In the genomic region with DNA sequence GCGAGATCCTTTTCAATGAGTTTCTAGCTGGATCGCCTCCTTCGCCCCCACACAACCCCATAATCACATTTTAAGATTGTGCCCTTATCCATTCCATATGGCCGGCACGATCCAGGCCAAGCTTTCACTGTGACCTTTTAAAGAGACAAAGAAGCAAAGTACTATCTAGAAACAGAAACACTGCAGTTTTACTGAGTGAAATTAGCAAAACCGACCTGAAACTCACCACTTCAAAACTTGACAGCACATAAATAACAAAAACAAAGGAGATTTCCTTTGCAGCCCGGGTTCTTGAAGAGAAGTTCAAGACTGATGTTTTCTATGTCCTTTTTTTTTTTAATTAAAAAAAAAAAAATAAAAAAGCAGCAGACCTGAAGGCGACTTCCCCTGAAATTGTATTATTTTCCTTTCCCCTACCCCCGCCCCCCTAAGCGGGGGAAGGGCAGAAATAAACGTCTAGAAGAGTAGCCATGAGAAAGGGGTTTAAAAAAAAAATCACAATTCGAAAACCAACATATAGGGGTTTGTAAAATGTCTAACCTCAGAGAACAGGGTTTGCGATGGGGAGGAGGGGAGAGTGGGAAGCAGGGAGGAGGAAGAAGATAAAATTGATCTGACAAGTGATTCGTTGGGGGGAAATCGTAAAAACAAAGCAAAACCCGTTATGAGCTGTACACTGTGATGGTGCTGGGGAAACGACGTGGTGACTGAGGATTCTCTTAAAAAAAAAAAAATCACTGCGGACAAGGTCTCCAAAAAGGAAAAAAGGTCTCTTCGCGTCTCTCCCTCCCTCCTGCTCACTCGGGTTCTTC, we compare ENCODE assay signal across 8 cellular contexts. TPM values are rescaled to one million over a fixed set of nuclear protein-coding genes. Genes with fewer than 3 reads are reported as not detected.
A peak's percentile ranks its signal among the peaks of the same experiment; 100 is the strongest.
DNase-seq lines count a peak whose midpoint lies in the region; ATAC-seq, FAIRE-seq and TF ChIP-seq lines count a peak whose summit lies in the region.

No MANE protein-coding gene starts in this region.

- no peak for TF ChIP-seq EP300 in A549 (IDR thresholded peaks at IDR 0.05)

- H3K9me3 ChIP-seq in A549, result no peaks in the 10 kb centered on the region

- POLR2A ChIA-PET in A549 (lab: Yijun Ruan, JAX), result no interaction called here

- H3K9me3 Mint-ChIP-seq in neural crest cell, result no peaks in the 10 kb centered on the region

- H3K4me3 ChIP-seq in A549, result peak overlapping the region; percentile 80

- CTCF ChIA-PET in A549 (lab: Yijun Ruan, JAX), result interaction anchor here (0.8 kb wide), 1 partner anchor 34 kb away, joined by 6 read pairs; no protein-coding TSS in a partner anchor

- H3K27me3 Mint-ChIP-seq in neural crest cell (ENCODE audit: low read depth), result peaks cover 9% of the 10 kb centered on the region

- no peak for TF ChIP-seq RAD21 in A549 (conservative IDR thresholded peaks at IDR 0.05 in 1 of 2, IDR thresholded peaks at IDR 0.05 in 1 of 2)

- peak in 1 of 2 experiments; percentile 44; a peak in 3 of 6 replicates for ATAC-seq in A549
- ATAC-seq in HG02798 (IDR thresholded peaks at IDR 0.05; ENCODE audit: poor library complexity, unreplicated experiment), result peak; percentile 89

- no peak for FAIRE-seq in A549 (lab: Jason Lieb, UNC)

- 5% methylated on average over 22 of the region's 22 CpGs for WGBS in A549 (ENCODE audit: missing lambda C conversion rate)

- peaks cover 34% of the 10 kb centered on the region for H3K4me1 Mint-ChIP-seq in neural crest cell

- peaks cover 19% of the 10 kb centered on the region for H3K4me1 ChIP-seq in A549

- H3K27ac ChIP-seq in A549, result no peak overlapping the region

- in situ Hi-C loops in GM13976 (cut with MboI; ENCODE audit: low sequenced_read_pairs, unreplicated experiment), result no loop called here

- DNase-seq in A549 (ENCODE audit: low read depth in 1 of 2, low spot score in 1 of 2), result peak in 1 of 2 experiments; percentile 23
- DNase-seq in GM13976 (ENCODE audit: low spot score), result peak; percentile 35
- DNase-seq in NCI-H524 (lab: John Stamatoyannopoulos, UW), result peak; percentile 22 to 62
- DNase-seq in activated naive CD4-positive, alpha-beta T cell treated with Interleukin-2 at 50 U/mL for 16 hours, result peak; percentile 55
- peak; percentile 30 for DNase-seq in germinal center (ENCODE audit: low spot score)
- peak; percentile 29 for DNase-seq in neural crest cell (ENCODE audit: low read depth, low spot score)
- DNase-seq in NCI-H446 treated with DMSO at 0.1 percent for 48 hours (lab: John Stamatoyannopoulos, UW), result no peak

- no peaks in the 10 kb centered on the region for H3K36me3 Mint-ChIP-seq in neural crest cell (ENCODE audit: low read depth)

- H3K4me2 ChIP-seq in A549, result peak overlapping the region; percentile 100

- H3K4me3 Mint-ChIP-seq in neural crest cell, result peak overlapping the region; percentile 90

- TF ChIP-seq CTCF in A549 (IDR thresholded peaks at IDR 0.05), result no peak
- no peak for TF ChIP-seq CTCF in GM13976 (IDR thresholded peaks at IDR 0.05; ENCODE audit: borderline replicate concordance, control extremely low read depth, extremely low read depth, insufficient read depth, missing control alignments)
- TF ChIP-seq CTCF in neural crest cell (conservative IDR thresholded peaks at IDR 0.05), result no peak

- TF ChIP-seq POLR2A in A549 (IDR thresholded peaks at IDR 0.05; ENCODE audit: low read length), result no peak

- peak overlapping the region; percentile 93 for H3K27ac Mint-ChIP-seq in neural crest cell (ENCODE audit: unreplicated experiment)

TF ChIP-seq in A549, 52 proteins besides CTCF, POLR2A, EP300 and RAD21:
- TF ChIP-seq, protein P1, sequence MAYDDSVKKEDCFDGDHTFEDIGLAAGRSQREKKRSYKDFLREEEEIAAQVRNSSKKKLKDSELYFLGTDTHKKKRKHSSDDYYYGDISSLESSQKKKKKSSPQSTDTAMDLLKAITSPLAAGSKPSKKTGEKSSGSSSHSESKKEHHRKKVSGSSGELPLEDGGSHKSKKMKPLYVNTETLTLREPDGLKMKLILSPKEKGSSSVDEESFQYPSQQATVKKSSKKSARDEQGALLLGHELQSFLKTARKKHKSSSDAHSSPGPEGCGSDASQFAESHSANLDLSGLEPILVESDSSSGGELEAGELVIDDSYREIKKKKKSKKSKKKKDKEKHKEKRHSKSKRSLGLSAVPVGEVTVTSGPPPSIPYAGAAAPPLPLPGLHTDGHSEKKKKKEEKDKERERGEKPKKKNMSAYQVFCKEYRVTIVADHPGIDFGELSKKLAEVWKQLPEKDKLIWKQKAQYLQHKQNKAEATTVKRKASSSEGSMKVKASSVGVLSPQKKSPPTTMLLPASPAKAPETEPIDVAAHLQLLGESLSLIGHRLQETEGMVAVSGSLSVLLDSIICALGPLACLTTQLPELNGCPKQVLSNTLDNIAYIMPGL (CRISPR knock-in tag; IDR thresholded peaks at IDR 0.05; ENCODE audit: borderline replicate concordance), result no peak
- TF ChIP-seq CHD4 (IDR thresholded peaks at IDR 0.05; ENCODE audit: borderline replicate concordance) (no peak), NR3C1 (IDR thresholded peaks at IDR 0.05) (no peak), KDM5A (IDR thresholded peaks at IDR 0.05) (no peak), CBX8 (IDR thresholded peaks at IDR 0.05) (peak; percentile 95), EHF (CRISPR knock-in tag; IDR thresholded peaks at IDR 0.05) (no peak), ZSCAN20 (CRISPR knock-in tag; IDR thresholded peaks at IDR 0.05) (no peak), KDM1A (IDR thresholded peaks at IDR 0.05; ENCODE audit: low read depth) (no peak), CBX2 (IDR thresholded peaks at IDR 0.05; ENCODE audit: borderline replicate concordance, low read depth) (no peak), NPAS2 (CRISPR knock-in tag; IDR thresholded peaks at IDR 0.05; ENCODE audit: borderline replicate concordance) (no peak), ZFP36 (IDR thresholded peaks at IDR 0.05; ENCODE audit: borderline replicate concordance, partially characterized antibody) (peak; percentile 7)
- TF ChIP-seq, protein P2, sequence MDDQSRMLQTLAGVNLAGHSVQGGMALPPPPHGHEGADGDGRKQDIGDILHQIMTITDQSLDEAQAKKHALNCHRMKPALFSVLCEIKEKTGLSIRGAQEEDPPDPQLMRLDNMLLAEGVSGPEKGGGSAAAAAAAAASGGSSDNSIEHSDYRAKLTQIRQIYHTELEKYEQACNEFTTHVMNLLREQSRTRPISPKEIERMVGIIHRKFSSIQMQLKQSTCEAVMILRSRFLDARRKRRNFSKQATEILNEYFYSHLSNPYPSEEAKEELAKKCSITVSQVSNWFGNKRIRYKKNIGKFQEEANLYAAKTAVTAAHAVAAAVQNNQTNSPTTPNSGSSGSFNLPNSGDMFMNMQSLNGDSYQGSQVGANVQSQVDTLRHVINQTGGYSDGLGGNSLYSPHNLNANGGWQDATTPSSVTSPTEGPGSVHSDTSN (IDR thresholded peaks at IDR 0.05), result no peak
- TF ChIP-seq, protein P3, sequence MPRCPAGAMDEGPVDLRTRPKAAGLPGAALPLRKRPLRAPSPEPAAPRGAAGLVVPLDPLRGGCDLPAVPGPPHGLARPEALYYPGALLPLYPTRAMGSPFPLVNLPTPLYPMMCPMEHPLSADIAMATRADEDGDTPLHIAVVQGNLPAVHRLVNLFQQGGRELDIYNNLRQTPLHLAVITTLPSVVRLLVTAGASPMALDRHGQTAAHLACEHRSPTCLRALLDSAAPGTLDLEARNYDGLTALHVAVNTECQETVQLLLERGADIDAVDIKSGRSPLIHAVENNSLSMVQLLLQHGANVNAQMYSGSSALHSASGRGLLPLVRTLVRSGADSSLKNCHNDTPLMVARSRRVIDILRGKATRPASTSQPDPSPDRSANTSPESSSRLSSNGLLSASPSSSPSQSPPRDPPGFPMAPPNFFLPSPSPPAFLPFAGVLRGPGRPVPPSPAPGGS (IDR thresholded peaks at IDR 0.05), result no peak

RNA-seq across cellular contexts. Expression of a gene that starts 1.5 kb away (rescaled TPM):
- 0.05 and 0.13 TPM in 2 replicates for polyA plus RNA-seq in A549 (2011; rRNA removed)
- polyA plus RNA-seq in A549 (2012; cell fraction: cytosol; rRNA removed), result 0.05 TPM in 1 of 2 replicates, not detected in the other
- polyA plus RNA-seq in A549 (2012; cell fraction: nucleus; rRNA removed), result 0.01 TPM in 1 of 2 replicates, not detected in the other
- not detected in 3 replicates for polyA plus RNA-seq in A549 (2017; fragmentation: RNase III; extraction: RNeasy Plus Mini Kit Qiagen cat#74134 plus additional on column Dnase treatment)
- 0.39 TPM in 1 of 2 replicates, not detected in the other for polyA minus RNA-seq in A549 (2011; rRNA and poly(A)+ RNA removed)
- total RNA-seq in neural crest cell, result 22.1 and 22.3 TPM in 2 replicates
